1 cellular context compared by ENCODE assay signal in the genomic region with DNA sequence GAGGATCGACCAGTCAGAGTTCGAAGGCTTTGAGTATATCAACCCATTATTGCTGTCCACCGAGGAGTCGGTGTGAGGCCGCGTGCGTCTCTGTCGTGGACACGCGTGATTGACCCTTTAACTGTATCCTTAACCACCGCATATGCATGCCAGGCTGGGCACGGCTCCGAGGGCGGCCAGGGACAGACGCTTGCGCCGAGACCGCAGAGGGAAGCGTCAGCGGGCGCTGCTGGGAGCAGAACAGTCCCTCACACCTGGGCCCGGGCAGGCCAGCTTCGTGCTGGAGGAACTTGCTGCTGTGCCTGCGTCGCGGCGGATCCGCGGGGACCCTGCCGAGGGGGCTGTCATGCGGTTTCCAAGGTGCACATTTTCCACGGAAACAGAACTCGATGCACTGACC.
A peak's percentile ranks its signal among the peaks of the same experiment; 100 is the strongest.
TF ChIP-seq lines count a peak whose summit lies in the region.

No MANE protein-coding gene starts in this region.

TF ChIP-seq in HEK293, 187 proteins besides CTCF, POLR2A, EP300 and RAD21:
- no peak for TF ChIP-seq ZNF223 (tag by site-specific recombination; IDR thresholded peaks at IDR 0.05)
- TF ChIP-seq HIC1 (tag by site-specific recombination; IDR thresholded peaks at IDR 0.05): 0 out of 2 replicates have a peak, but pooled peaks have one; percentile 24
